22 cellular contexts compared by ENCODE assay signal in the genomic region with DNA sequence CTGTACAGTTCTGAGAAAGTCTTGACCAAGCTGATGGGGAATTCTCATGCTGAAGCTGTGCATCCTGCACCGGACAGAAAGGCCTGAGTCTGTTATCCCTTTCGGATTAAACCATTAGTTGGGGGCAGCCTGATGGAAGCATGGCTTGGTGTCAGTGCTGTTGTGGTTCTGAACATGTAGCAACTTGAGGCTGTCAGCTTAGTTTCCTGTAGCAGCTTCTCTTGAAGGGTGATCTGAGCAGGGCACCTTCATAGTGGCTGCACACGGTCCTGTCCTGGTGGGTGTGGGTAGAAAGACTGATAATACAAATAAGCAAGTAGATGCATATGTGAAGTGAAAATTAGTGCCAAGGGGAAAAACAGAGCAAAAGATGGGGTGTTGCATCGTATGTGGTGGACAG. TPM values are rescaled to one million over a fixed set of nuclear protein-coding genes. Genes with fewer than 3 reads are reported as not detected.
DNase-seq lines count a peak whose midpoint lies in the region; ATAC-seq, FAIRE-seq and TF ChIP-seq lines count a peak whose summit lies in the region.
"Had no signal": no experiment of that assay in that cellular context is flagged by ENCODE, and none has a peak within 500 bp of the region (broad histone marks: within the 10 kb centered on the region; RNA-seq: fewer than 3 reads in every experiment).

No MANE protein-coding gene starts in this region.

- TF ChIP-seq CTCF in CD14-positive monocyte (IDR thresholded peaks at IDR 0.05) = no peak
- no peak for TF ChIP-seq CTCF in WTC11 (IDR thresholded peaks at IDR 0.05)
- TF ChIP-seq CTCF in upper lobe of right lung (IDR thresholded peaks at IDR 0.05) = no peak
- TF ChIP-seq CTCF in kidney (IDR thresholded peaks at IDR 0.05; ENCODE audit: borderline replicate concordance, extremely low read depth, insufficient read depth) = no peak
- TF ChIP-seq CTCF in upper lobe of left lung (IDR thresholded peaks at IDR 0.05) = no peak

- DNase-seq in NCI-H82 (lab: John Stamatoyannopoulos, UW) (peak; percentile 54), NCI-H82 treated with DMSO at 0.1 percent for 48 hours (lab: John Stamatoyannopoulos, UW; ENCODE audit: unreplicated experiment) (no peak), CD14-positive monocyte (ENCODE audit: low spot score) (no peak), WTC11 (ENCODE audit: low spot score) (no peak), immature natural killer cell (peak in 1 of 3 donors; percentile 17), upper lobe of right lung (no peak), kidney (no peak), upper lobe of left lung (no peak)
- DNase-seq: activated gamma-delta T cell, cerebellar nuclear complex, islet precursor cell, lower lobe of right lung, mucosa of descending colon, NCI-H1048, NCI-H187, NCI-H2171, NCI-H510A treated with DMSO at 0.1 percent for 48 hours, SK-N-SH, substantia nigra had no signal

- peak overlapping the region in 4 of 7 donors; percentile 1 to 17 (median 8) for H3K27ac Mint-ChIP-seq in CD14-positive monocyte
- peak overlapping the region; percentile 18 for H3K27ac Mint-ChIP-seq in WTC11
- peak overlapping the region; percentile 65 to 92 (median 79) for H3K27ac Mint-ChIP-seq in immature natural killer cell

- no peak for FAIRE-seq in kidney (lab: Jason Lieb, UNC)
- FAIRE-seq: urothelium cell line had no signal

- TF ChIP-seq POLR2A in upper lobe of left lung (IDR thresholded peaks at IDR 0.05) = no peak

- TF ChIP-seq EP300 in upper lobe of left lung (IDR thresholded peaks at IDR 0.05) = no peak

- peaks cover 9% of the 10 kb centered on the region for H3K4me1 ChIP-seq in upper lobe of right lung
- peaks cover 0 to 8% of the 10 kb centered on the region in 2 donors for H3K4me1 ChIP-seq in kidney (ENCODE audit: control insufficient read depth in 1 of 2, insufficient read depth in 1 of 2, low read depth in 1 of 2, low read length in 2 of 2)
- H3K4me1 ChIP-seq in upper lobe of left lung = peaks cover 0 to 28% (median 15%) of the 10 kb centered on the region in 4 donors
- H3K4me1 ChIP-seq: parathyroid adenoma had no signal

- no peaks in the 10 kb centered on the region for H3K27me3 ChIP-seq in upper lobe of right lung
- H3K27me3 ChIP-seq in upper lobe of left lung = no peaks in the 10 kb centered on the region

- H3K9me3 ChIP-seq in upper lobe of right lung (no peaks in the 10 kb centered on the region), kidney (ENCODE audit: control insufficient read depth in 1 of 2, low read length in 2 of 2) (no peaks in the 10 kb centered on the region), upper lobe of left lung (no peaks in the 10 kb centered on the region)
- H3K9me3 ChIP-seq: lower lobe of right lung, mucosa of descending colon, SK-N-SH had no signal

- H3K4me3 ChIP-seq in upper lobe of right lung = no peak overlapping the region
- no peak overlapping the region for H3K4me3 ChIP-seq in kidney (ENCODE audit: low read length in 2 of 2)
- no peak overlapping the region for H3K4me3 ChIP-seq in upper lobe of left lung
- H3K4me3 ChIP-seq: lower lobe of right lung, mucosa of descending colon had no signal

- H3K9me3 Mint-ChIP-seq in CD14-positive monocyte (peaks cover 0 to 3% (median 0%) of the 10 kb centered on the region in 7 donors), WTC11 (peaks cover 6% of the 10 kb centered on the region; the same call in 1 of the 2 replicates), immature natural killer cell (no peaks in the 10 kb centered on the region)

- CTCF ChIA-PET in WTC11 (lab: Charles Lee) = interaction anchor here (1.1 kb wide), 1 partner anchor 10 kb away, joined by 3 read pairs; no protein-coding TSS in a partner anchor

- H3K27ac ChIP-seq in upper lobe of right lung (no peak overlapping the region), kidney (ENCODE audit: low read depth in 2 of 2, low read length in 2 of 2) (no peak overlapping the region), upper lobe of left lung (no peak overlapping the region)
- H3K27ac ChIP-seq: 22Rv1, lower lobe of right lung, parathyroid adenoma had no signal

- H3K4me3 Mint-ChIP-seq in CD14-positive monocyte (no peak overlapping the region), WTC11 (no peak overlapping the region), immature natural killer cell (peak overlapping the region; percentile 25 to 65 (median 57))

- ATAC-seq in WTC11 (no peak), upper lobe of right lung (no peak), upper lobe of left lung (ENCODE audit: low FRiP score in 2 of 2) (no peak)
- ATAC-seq: lower lobe of right lung, mucosa of descending colon had no signal

- no peak overlapping the region for H3K9ac ChIP-seq in kidney (ENCODE audit: low read length in 2 of 2)
- H3K9ac ChIP-seq: parathyroid adenoma, SK-N-SH had no signal

- no peaks in the 10 kb centered on the region for H3K36me3 ChIP-seq in upper lobe of right lung
- H3K36me3 ChIP-seq in kidney (ENCODE audit: control insufficient read depth in 1 of 2, insufficient read depth in 2 of 2, low read length in 2 of 2) = peaks cover 0 to 4% of the 10 kb centered on the region in 2 donors
- H3K36me3 ChIP-seq in upper lobe of left lung = peaks cover 0 to 4% (median 0%) of the 10 kb centered on the region in 4 donors

- POLR2A ChIA-PET in WTC11 (lab: Charles Lee) = interaction anchor here (0.9 kb wide), 1 partner anchor 9 kb away, joined by 3 read pairs; no protein-coding TSS in a partner anchor

- peaks cover 34% of the 10 kb centered on the region for H3K4me1 Mint-ChIP-seq in CD14-positive monocyte
- H3K4me1 Mint-ChIP-seq in WTC11 = peaks cover 3% of the 10 kb centered on the region; the same call in 1 of the 2 replicates
- peaks cover 64 to 74% of the 10 kb centered on the region in 2 donors for H3K4me1 Mint-ChIP-seq in immature natural killer cell

- H3K36me3 Mint-ChIP-seq in CD14-positive monocyte (peaks cover 26 to 44% of the 10 kb centered on the region in 2 donors), WTC11 (peaks cover 15% of the 10 kb centered on the region), immature natural killer cell (peaks cover 8 to 11% (median 10%) of the 10 kb centered on the region in 3 donors)

- 86 to 91% methylated on average over 4 of the region's 4 CpGs for WGBS in upper lobe of left lung, 2 donors

- H3K27me3 Mint-ChIP-seq in CD14-positive monocyte (ENCODE audit: low read depth in 3 of 3) = no peaks in the 10 kb centered on the region
- H3K27me3 Mint-ChIP-seq in WTC11 (ENCODE audit: low read depth) = no peaks in the 10 kb centered on the region
- peaks cover 0 to 2% (median 0%) of the 10 kb centered on the region in 3 donors for H3K27me3 Mint-ChIP-seq in immature natural killer cell (ENCODE audit: low read depth in 3 of 3)

- intact Hi-C loops in CD14-positive monocyte (cut with micrococcal nuclease) = loop anchor here in 1 of 2 donors (5.0 kb wide), 1 partner anchor 73 kb away; no protein-coding TSS in a partner anchor
- intact Hi-C loops in upper lobe of right lung (cut with DNase I) = no loop called here
- intact Hi-C loops in kidney (cut with DNase I) = loop anchor here (10.0 kb wide), 1 partner anchor 71 kb away; no protein-coding TSS in a partner anchor

TF ChIP-seq in WTC11, 78 proteins besides CTCF, POLR2A, EP300 and RAD21 (continues in another document):
- TF ChIP-seq SOX15 (CRISPR knock-in tag; IDR thresholded peaks at IDR 0.05) = no peak
- TF ChIP-seq, protein P1, sequence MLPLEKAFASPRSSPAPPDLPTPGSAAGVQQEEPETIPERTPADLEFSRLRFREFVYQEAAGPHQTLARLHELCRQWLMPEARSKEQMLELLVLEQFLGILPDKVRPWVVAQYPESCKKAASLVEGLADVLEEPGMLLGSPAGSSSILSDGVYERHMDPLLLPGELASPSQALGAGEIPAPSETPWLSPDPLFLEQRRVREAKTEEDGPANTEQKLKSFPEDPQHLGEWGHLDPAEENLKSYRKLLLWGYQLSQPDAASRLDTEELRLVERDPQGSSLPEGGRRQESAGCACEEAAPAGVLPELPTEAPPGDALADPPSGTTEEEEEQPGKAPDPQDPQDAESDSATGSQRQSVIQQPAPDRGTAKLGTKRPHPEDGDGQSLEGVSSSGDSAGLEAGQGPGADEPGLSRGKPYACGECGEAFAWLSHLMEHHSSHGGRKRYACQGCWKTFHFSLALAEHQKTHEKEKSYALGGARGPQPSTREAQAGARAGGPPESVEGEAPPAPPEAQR (CRISPR knock-in tag; IDR thresholded peaks at IDR 0.05) = no peak
- TF ChIP-seq, protein P2, sequence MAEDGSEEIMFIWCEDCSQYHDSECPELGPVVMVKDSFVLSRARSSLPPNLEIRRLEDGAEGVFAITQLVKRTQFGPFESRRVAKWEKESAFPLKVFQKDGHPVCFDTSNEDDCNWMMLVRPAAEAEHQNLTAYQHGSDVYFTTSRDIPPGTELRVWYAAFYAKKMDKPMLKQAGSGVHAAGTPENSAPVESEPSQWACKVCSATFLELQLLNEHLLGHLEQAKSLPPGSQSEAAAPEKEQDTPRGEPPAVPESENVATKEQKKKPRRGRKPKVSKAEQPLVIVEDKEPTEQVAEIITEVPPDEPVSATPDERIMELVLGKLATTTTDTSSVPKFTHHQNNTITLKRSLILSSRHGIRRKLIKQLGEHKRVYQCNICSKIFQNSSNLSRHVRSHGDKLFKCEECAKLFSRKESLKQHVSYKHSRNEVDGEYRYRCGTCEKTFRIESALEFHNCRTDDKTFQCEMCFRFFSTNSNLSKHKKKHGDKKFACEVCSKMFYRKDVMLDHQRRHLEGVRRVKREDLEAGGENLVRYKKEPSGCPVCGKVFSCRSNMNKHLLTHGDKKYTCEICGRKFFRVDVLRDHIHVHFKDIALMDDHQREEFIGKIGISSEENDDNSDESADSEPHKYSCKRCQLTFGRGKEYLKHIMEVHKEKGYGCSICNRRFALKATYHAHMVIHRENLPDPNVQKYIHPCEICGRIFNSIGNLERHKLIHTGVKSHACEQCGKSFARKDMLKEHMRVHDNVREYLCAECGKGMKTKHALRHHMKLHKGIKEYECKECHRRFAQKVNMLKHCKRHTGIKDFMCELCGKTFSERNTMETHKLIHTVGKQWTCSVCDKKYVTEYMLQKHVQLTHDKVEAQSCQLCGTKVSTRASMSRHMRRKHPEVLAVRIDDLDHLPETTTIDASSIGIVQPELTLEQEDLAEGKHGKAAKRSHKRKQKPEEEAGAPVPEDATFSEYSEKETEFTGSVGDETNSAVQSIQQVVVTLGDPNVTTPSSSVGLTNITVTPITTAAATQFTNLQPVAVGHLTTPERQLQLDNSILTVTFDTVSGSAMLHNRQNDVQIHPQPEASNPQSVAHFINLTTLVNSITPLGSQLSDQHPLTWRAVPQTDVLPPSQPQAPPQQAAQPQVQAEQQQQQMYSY (CRISPR knock-in tag; IDR thresholded peaks at IDR 0.05) = no peak

RNA-seq across cellular contexts. Expression of gene KIAA0232, which starts 11.7 kb away (rescaled TPM):
- polyA plus RNA-seq in CD14-positive monocyte = 10 to 100 TPM; 20.6 to 27.3 TPM
- total RNA-seq in WTC11 (2021) = 18.5 to 23.2 TPM (median 21.0 TPM) in 3 replicates
- 10 to 100 TPM in 1 of 3 donors, 1 to 10 TPM in 2; 3.7 to 21.6 (median 5.9) TPM for polyA plus RNA-seq in immature natural killer cell
- 30.9 TPM for total RNA-seq in upper lobe of right lung
- total RNA-seq in kidney = 39.9 TPM
- polyA plus RNA-seq in kidney (ENCODE audit: insufficient read depth, low read depth, low replicate concordance) = 14.0 TPM
- 10 to 100 TPM; 22.6 to 45.0 (median 24.4) TPM for total RNA-seq in upper lobe of left lung

Comparison
In these comparisons a context has a peak if more than half of its experiments do, and no peak if none do; other contexts are left out.
1. H3K27ac Mint-ChIP-seq: peak in every context shown above with its lines; median percentile 79 in immature natural killer cell; 18 in WTC11; 8 in CD14-positive monocyte.
2. H3K4me3 Mint-ChIP-seq: peak in immature natural killer cell (5 of 5); none in CD14-positive monocyte (0 of 2) and WTC11 (single experiment).